ENCODE assay signal across 22 cellular contexts in the genomic region with DNA sequence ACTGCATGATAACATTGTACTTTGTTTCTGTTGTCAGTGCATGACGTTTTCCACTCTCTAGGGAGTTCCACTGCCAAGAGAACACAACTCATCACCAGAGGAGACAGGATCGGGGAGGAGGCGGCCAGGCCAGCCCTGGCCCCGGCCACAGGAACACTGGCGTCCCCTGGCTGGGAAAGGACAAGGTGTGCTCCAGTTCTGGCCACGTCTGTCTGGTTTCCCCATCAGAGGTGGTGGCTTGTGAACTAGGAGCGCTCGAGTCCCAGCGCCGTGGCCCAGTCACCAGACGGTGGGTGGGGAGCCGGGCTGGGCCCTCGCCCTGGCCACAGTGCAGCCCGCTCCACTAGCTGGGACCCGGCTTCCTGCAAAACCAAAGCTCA.
A peak's percentile ranks its signal among the peaks of the same experiment; 100 is the strongest.
DNase-seq lines count a peak whose midpoint lies in the region; ATAC-seq, FAIRE-seq and TF ChIP-seq lines count a peak whose summit lies in the region.
"Had no signal": no experiment of that assay in that cellular context is flagged by ENCODE, and none has a peak within 500 bp of the region (broad histone marks: within the 10 kb centered on the region; RNA-seq: fewer than 3 reads in every experiment).

No MANE protein-coding gene starts in this region.

- ATAC-seq in lower lobe of right lung, result peak in 1 of 2 donors; percentile 39
- no peak for ATAC-seq in HG03342 (IDR thresholded peaks at IDR 0.05; ENCODE audit: unreplicated experiment)
- ATAC-seq: activated T-cell treated with anti-CD3 and anti-CD28 coated beads, Interleukin-2, amount 50 U/mL, for 72 hours; HepG2; stimulated activated naive CD8-positive, alpha-beta T cell treated with anti-CD3 and anti-CD28 coated beads, Interleukin-15, amount 100 ng/mL, for 72 hours; WTC11 had no signal

- no TSS peak for BruUV-seq in Caco-2 (replicated peaks; lab: Mats Ljungman, UMichigan)

- H3K4me3 Mint-ChIP-seq in Caco-2 (ENCODE audit: unreplicated experiment), result no peak overlapping the region
- H3K4me3 Mint-ChIP-seq: activated naive CD8-positive, alpha-beta T cell; activated T-cell treated with anti-CD3 and anti-CD28 coated beads, Interleukin-2, amount 50 U/mL, for 72 hours; brain; stimulated activated naive CD8-positive, alpha-beta T cell treated with anti-CD3 and anti-CD28 coated beads, Interleukin-15, amount 100 ng/mL, for 72 hours; T-helper 1 cell treated with Interleukin-12 subunit alpha and Interleukin-12 subunit beta and Interleukin-4 antibody, amounts not matched to agents 30 μg/mL and 1 μg/mL, for 36 hours; WTC11 had no signal

- H3K27ac ChIP-seq in SJSA1 (peak overlapping the region; percentile 60; the same call in 1 of the 2 replicates), esophagus squamous epithelium (peak overlapping the region; percentile 70 to 91 (median 84)), lower lobe of right lung (peak overlapping the region; percentile 47), temporal lobe (ENCODE audit: low read depth, low read length) (peak overlapping the region; percentile 72)

- H3K4me1 ChIP-seq in SJSA1 (replicated peaks) (0 out of 2 replicates have a peak, but pooled peaks cover 3% of the 10 kb centered on the region), esophagus squamous epithelium (peaks cover 0 to 16% (median 0%) of the 10 kb centered on the region in 3 donors), lower lobe of right lung (no peaks in the 10 kb centered on the region), Caco-2 (no peaks in the 10 kb centered on the region)
- H3K4me1 ChIP-seq: BE2C had no signal

- H3K27me3 ChIP-seq in SJSA1 (replicated peaks) (no peaks in the 10 kb centered on the region), esophagus squamous epithelium (peaks cover 0 to 11% (median 0%) of the 10 kb centered on the region in 4 donors), lower lobe of right lung (ENCODE audit: low read depth) (no peaks in the 10 kb centered on the region), Caco-2 (replicated peaks; ENCODE audit: control insufficient read depth, insufficient read depth, low read length) (no peaks in the 10 kb centered on the region)
- H3K27me3 ChIP-seq: BE2C, MG63 had no signal

- DNase-seq in SJSA1 (ENCODE audit: low read depth in 1 of 2, low spot score in 2 of 2) (no peak), esophagus squamous epithelium (lab: John Stamatoyannopoulos, UW) (no peak), lower lobe of right lung (no peak), putamen (ENCODE audit: low spot score) (no peak), Caco-2 (no peak), H54 (ENCODE audit: insufficient read length, low spot score) (no peak)
- DNase-seq: activated CD8-positive, alpha-beta memory T cell treated with anti-CD3 and anti-CD28 coated beads for 24 hours; activated T-cell treated with anti-CD3 and anti-CD28 coated beads, Interleukin-2, amount 50 U/mL, for 72 hours; BE2C; midbrain; retina; stimulated activated naive CD8-positive, alpha-beta T cell treated with anti-CD3 and anti-CD28 coated beads, Interleukin-15, amount 100 ng/mL, for 72 hours had no signal

- CTCF ChIA-PET in Caco-2 (lab: Charles Lee), result no interaction called here

- peaks cover 15% of the 10 kb centered on the region for H3K9me3 ChIP-seq in SJSA1 (replicated peaks)
- H3K9me3 ChIP-seq in esophagus squamous epithelium, result no peaks in the 10 kb centered on the region
- H3K9me3 ChIP-seq in lower lobe of right lung, result no peaks in the 10 kb centered on the region
- H3K9me3 ChIP-seq in Caco-2, result no peaks in the 10 kb centered on the region
- H3K9me3 ChIP-seq: BE2C had no signal

- no peaks in the 10 kb centered on the region for H3K36me3 Mint-ChIP-seq in Caco-2 (ENCODE audit: insufficient read depth, unreplicated experiment)
- H3K36me3 Mint-ChIP-seq: activated naive CD8-positive, alpha-beta T cell; brain; WTC11 had no signal

- H3K4me3 ChIP-seq in SJSA1, result no peak overlapping the region
- peak overlapping the region in 1 of 4 donors; percentile 34 for H3K4me3 ChIP-seq in esophagus squamous epithelium
- H3K4me3 ChIP-seq in lower lobe of right lung, result no peak overlapping the region
- H3K4me3 ChIP-seq in Caco-2 (ENCODE audit: low read depth, low read length), result no peak overlapping the region
- H3K4me3 ChIP-seq: MG63 had no signal

- no peaks in the 10 kb centered on the region for H3K4me1 Mint-ChIP-seq in Caco-2 (ENCODE audit: low read depth, unreplicated experiment)
- H3K4me1 Mint-ChIP-seq: stimulated activated naive CD8-positive, alpha-beta T cell treated with anti-CD3 and anti-CD28 coated beads, Interleukin-15, amount 100 ng/mL, for 72 hours; WTC11 had no signal

- H3K27me3 Mint-ChIP-seq in Caco-2 (ENCODE audit: insufficient read depth, unreplicated experiment), result peaks cover 13% of the 10 kb centered on the region

- TF ChIP-seq POLR2A in esophagus squamous epithelium (IDR thresholded peaks at IDR 0.05) (no peak), H54 (IDR thresholded peaks at IDR 0.05; ENCODE audit: low read depth, low read length) (no peak)

- WGBS in esophagus squamous epithelium, 2 donors, result 0 to 75% methylated on average over 1 to 5 of the region's 15 CpGs

- FAIRE-seq in H54 (lab: Jason Lieb, UNC), result no peak
- FAIRE-seq: H1, HepG2, keratinocyte had no signal

- intact Hi-C loops in esophagus squamous epithelium (cut with DNase I) (no loop called here), lower lobe of right lung (cut with DNase I) (no loop called here), Caco-2 (cut with micrococcal nuclease; ENCODE audit: unreplicated experiment) (no loop called here)

- TF ChIP-seq CTCF in esophagus squamous epithelium (IDR thresholded peaks at IDR 0.05) (no peak), lower lobe of right lung (IDR thresholded peaks at IDR 0.05) (no peak), Caco-2 (IDR thresholded peaks at IDR 0.05; ENCODE audit: insufficient read depth in 1 of 2, low read depth in 1 of 2, low read length in 1 of 2, severe bottlenecking in 1 of 2, unreplicated experiment in 1 of 2) (no peak)

- no peaks in the 10 kb centered on the region for H3K9me3 Mint-ChIP-seq in Caco-2 (ENCODE audit: unreplicated experiment)
- H3K9me3 Mint-ChIP-seq: activated T-cell treated with anti-CD3 and anti-CD28 coated beads, Interleukin-2, amount 50 U/mL, for 72 hours; brain; stimulated activated naive CD8-positive, alpha-beta T cell treated with anti-CD3 and anti-CD28 coated beads, Interleukin-15, amount 100 ng/mL, for 72 hours; T-helper 1 cell treated with Interleukin-12 subunit alpha and Interleukin-12 subunit beta and Interleukin-4 antibody, amounts not matched to agents 30 μg/mL and 1 μg/mL, for 36 hours; WTC11 had no signal

- POLR2A ChIA-PET in Caco-2 (lab: Charles Lee), result no interaction called here

- no peaks in the 10 kb centered on the region for H3K36me3 ChIP-seq in SJSA1
- H3K36me3 ChIP-seq in esophagus squamous epithelium, result no peaks in the 10 kb centered on the region
- no peaks in the 10 kb centered on the region for H3K36me3 ChIP-seq in lower lobe of right lung
- H3K36me3 ChIP-seq in Caco-2 (ENCODE audit: control insufficient read depth, insufficient read depth, low read length), result no peaks in the 10 kb centered on the region
- H3K36me3 ChIP-seq: BE2C, MG63 had no signal

- no peak overlapping the region for H3K27ac Mint-ChIP-seq in Caco-2 (ENCODE audit: unreplicated experiment)
- H3K27ac Mint-ChIP-seq: activated naive CD8-positive, alpha-beta T cell; activated T-cell treated with anti-CD3 and anti-CD28 coated beads, Interleukin-2, amount 50 U/mL, for 72 hours; brain; stimulated activated naive CD8-positive, alpha-beta T cell treated with anti-CD3 and anti-CD28 coated beads, Interleukin-15, amount 100 ng/mL, for 72 hours; T-helper 1 cell treated with Interleukin-12 subunit alpha and Interleukin-12 subunit beta and Interleukin-4 antibody, amounts not matched to agents 30 μg/mL and 1 μg/mL, for 36 hours; WTC11 had no signal
